Comparison of ENCODE assay signal across 27 cellular contexts in the genomic region with DNA sequence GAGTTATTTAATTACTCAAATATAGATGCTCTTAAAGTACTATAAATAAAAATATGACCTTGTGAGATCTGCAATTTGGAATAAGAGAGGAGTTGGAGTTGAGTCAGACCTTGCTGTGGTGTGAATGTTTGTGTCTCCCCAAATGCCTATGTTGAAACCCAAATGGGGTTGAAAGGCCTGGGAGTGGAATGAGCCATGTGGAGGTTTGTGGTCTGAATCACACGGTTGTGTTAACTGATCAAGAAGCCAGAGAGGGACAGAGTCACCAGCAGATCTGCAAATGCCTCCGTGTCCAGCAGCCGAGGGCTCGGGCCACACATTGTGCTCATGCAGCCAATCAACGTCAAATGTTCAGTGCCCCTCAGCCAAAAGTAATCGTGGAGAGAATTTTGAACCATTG.
DNase-seq lines count a peak whose midpoint lies in the region; ATAC-seq and TF ChIP-seq lines count a peak whose summit lies in the region.
"Had no signal": no experiment of that assay in that cellular context is flagged by ENCODE, and none has a peak within 500 bp of the region (broad histone marks: within the 10 kb centered on the region; RNA-seq: fewer than 3 reads in every experiment).

No MANE protein-coding gene starts in this region.

- ATAC-seq in SK-N-SH treated with all-trans-retinoic acid at 6 μM for 48 hours = no peak
- ATAC-seq: activated CD8-positive, alpha-beta memory T cell treated with anti-CD3 and anti-CD28 coated beads, Interleukin-2, amount 10 ng/mL, durations not matched to agents 7 days and 5 days; left colon; naive thymus-derived CD8-positive, alpha-beta T cell; Panc1; stimulated activated effector memory CD8-positive, alpha-beta T cell treated with anti-CD3 and anti-CD28 coated beads, Interleukin-12 subunit alpha, Interleukin-12 subunit beta, amount 100 ng/mL, for 72 hours had no signal

- H3K36me3 Mint-ChIP-seq in progenitor cell of endocrine pancreas (ENCODE audit: insufficient read depth) = no peaks in the 10 kb centered on the region
- H3K36me3 Mint-ChIP-seq: activated CD8-positive, alpha-beta memory T cell treated with anti-CD3 and anti-CD28 coated beads, Interleukin-2, amount 10 ng/mL, durations not matched to agents 7 days and 5 days; activated naive CD4-positive, alpha-beta T cell treated with anti-CD3 and anti-CD28 coated beads, Interleukin-2, amount 10 ng/mL, durations not matched to agents 7 days and 5 days; naive thymus-derived CD8-positive, alpha-beta T cell; stimulated activated effector memory CD8-positive, alpha-beta T cell treated with anti-CD3 and anti-CD28 coated beads, Interleukin-12 subunit alpha, Interleukin-12 subunit beta, amount 100 ng/mL, for 72 hours had no signal

- H3K4me3 ChIP-seq in AG10803 (ENCODE audit: low read length) (no peak overlapping the region), choroid plexus epithelial cell (ENCODE audit: low read depth, low read length) (no peak overlapping the region)
- H3K4me3 ChIP-seq: BLaER1, SK-N-MC, spleen, uterus had no signal

- peaks cover 10% of the 10 kb centered on the region for H3K27me3 Mint-ChIP-seq in progenitor cell of endocrine pancreas
- H3K27me3 Mint-ChIP-seq: activated CD4-positive, alpha-beta T cell treated with anti-CD3 and anti-CD28 coated beads, Interleukin-2, amount 10 ng/mL, durations not matched to agents 7 days and 5 days; activated CD8-positive, alpha-beta memory T cell treated with anti-CD3 and anti-CD28 coated beads, Interleukin-2, amount 10 ng/mL, durations not matched to agents 7 days and 5 days; activated naive CD4-positive, alpha-beta T cell treated with anti-CD3 and anti-CD28 coated beads, Interleukin-2, amount 10 ng/mL, durations not matched to agents 7 days and 5 days; dendritic cell treated with granulocyte-macrophage colony-stimulating factor and Interleukin-4, amounts not matched to agents 40 ng/mL and 50 ng/mL, for 4 days had no signal

- TF ChIP-seq CTCF in AG10803 (conservative IDR thresholded peaks at IDR 0.05; ENCODE audit: low read length) (no peak), choroid plexus epithelial cell (conservative IDR thresholded peaks at IDR 0.05; ENCODE audit: low read depth, low read length) (no peak), progenitor cell of endocrine pancreas (IDR thresholded peaks at IDR 0.05; ENCODE audit: unreplicated experiment) (no peak)

- DNase-seq in AG10803 (ENCODE audit: low read depth) = peak; percentile 30
- DNase-seq in M059J (ENCODE audit: low read depth) = peak; percentile 72
- DNase-seq in choroid plexus epithelial cell (ENCODE audit: low read depth) = peak; percentile 37
- DNase-seq in myocyte (ENCODE audit: low read depth) = peak; percentile 13
- no peak for DNase-seq in NCI-H526 treated with DMSO at 0.1 percent for 48 hours (lab: John Stamatoyannopoulos, UW)
- no peak for DNase-seq in activated CD8-positive, alpha-beta memory T cell treated with anti-CD3 and anti-CD28 coated beads, Interleukin-2, amount 50 U/mL, for 4 hours
- DNase-seq in progenitor cell of endocrine pancreas (ENCODE audit: low spot score, unreplicated experiment) = no peak
- DNase-seq: activated CD4-positive, alpha-beta T cell treated with anti-CD3 and anti-CD28 coated beads, Interleukin-2, amount 10 ng/mL, durations not matched to agents 7 days and 5 days; activated CD8-positive, alpha-beta memory T cell treated with anti-CD3 and anti-CD28 coated beads, Interleukin-2, amount 10 ng/mL, durations not matched to agents 7 days and 5 days; activated naive CD4-positive, alpha-beta T cell treated with anti-CD3 and anti-CD28 coated beads, Interleukin-2, amount 10 ng/mL, durations not matched to agents 7 days and 5 days; amygdala; Caco-2; DMS79 treated with DMSO at 0.1 percent for 48 hours; KBM-7; left colon; naive thymus-derived CD8-positive, alpha-beta T cell; NCI-H1436; spleen; stimulated activated CD4-positive, alpha-beta T cell treated with anti-CD3 and anti-CD28 coated beads, Interleukin-2, amount 100 ng/mL, for 48 hours; uterus had no signal

- H3K4me1 Mint-ChIP-seq in progenitor cell of endocrine pancreas (ENCODE audit: low read depth) = peaks cover 22% of the 10 kb centered on the region
- H3K4me1 Mint-ChIP-seq: activated CD4-positive, alpha-beta T cell treated with anti-CD3 and anti-CD28 coated beads, Interleukin-2, amount 10 ng/mL, durations not matched to agents 7 days and 5 days; activated CD8-positive, alpha-beta memory T cell treated with anti-CD3 and anti-CD28 coated beads, Interleukin-2, amount 10 ng/mL, durations not matched to agents 7 days and 5 days; activated naive CD4-positive, alpha-beta T cell treated with anti-CD3 and anti-CD28 coated beads, Interleukin-2, amount 10 ng/mL, durations not matched to agents 7 days and 5 days; naive thymus-derived CD8-positive, alpha-beta T cell; stimulated activated effector memory CD8-positive, alpha-beta T cell treated with anti-CD3 and anti-CD28 coated beads, Interleukin-12 subunit alpha, Interleukin-12 subunit beta, amount 100 ng/mL, for 72 hours had no signal

- peaks cover 5% of the 10 kb centered on the region for H3K9me3 Mint-ChIP-seq in progenitor cell of endocrine pancreas (ENCODE audit: low read depth)
- H3K9me3 Mint-ChIP-seq: activated CD4-positive, alpha-beta T cell treated with anti-CD3 and anti-CD28 coated beads, Interleukin-2, amount 10 ng/mL, durations not matched to agents 7 days and 5 days; activated naive CD4-positive, alpha-beta T cell treated with anti-CD3 and anti-CD28 coated beads, Interleukin-2, amount 10 ng/mL, durations not matched to agents 7 days and 5 days; activated T-helper 1 cell treated with anti-CD3 and anti-CD28 coated beads, Interleukin-12 subunit alpha, Interleukin-12 subunit beta, Interleukin-2, Interleukin-4 antibody, amounts not matched to agents 30 ng/mL and 10 ng/mL and 1 ng/mL, durations not matched to agents 14 hours and 24 hours and 36 hours; dendritic cell treated with granulocyte-macrophage colony-stimulating factor and Interleukin-4, amounts not matched to agents 40 ng/mL and 50 ng/mL, for 4 days; stimulated activated effector memory CD8-positive, alpha-beta T cell treated with anti-CD3 and anti-CD28 coated beads, Interleukin-12 subunit alpha, Interleukin-12 subunit beta, amount 100 ng/mL, for 72 hours had no signal

- H3K4me3 Mint-ChIP-seq in progenitor cell of endocrine pancreas (ENCODE audit: low read depth) = no peak overlapping the region
- H3K4me3 Mint-ChIP-seq: activated CD4-positive, alpha-beta T cell treated with anti-CD3 and anti-CD28 coated beads, Interleukin-2, amount 10 ng/mL, durations not matched to agents 7 days and 5 days; activated CD8-positive, alpha-beta memory T cell treated with anti-CD3 and anti-CD28 coated beads, Interleukin-2, amount 10 ng/mL, durations not matched to agents 7 days and 5 days; activated naive CD4-positive, alpha-beta T cell treated with anti-CD3 and anti-CD28 coated beads, Interleukin-2, amount 10 ng/mL, durations not matched to agents 7 days and 5 days; activated T-helper 1 cell treated with anti-CD3 and anti-CD28 coated beads, Interleukin-12 subunit alpha, Interleukin-12 subunit beta, Interleukin-2, Interleukin-4 antibody, amounts not matched to agents 30 ng/mL and 10 ng/mL and 1 ng/mL, durations not matched to agents 14 hours and 24 hours and 36 hours; dendritic cell treated with granulocyte-macrophage colony-stimulating factor and Interleukin-4, amounts not matched to agents 40 ng/mL and 50 ng/mL, for 4 days; naive thymus-derived CD8-positive, alpha-beta T cell; stimulated activated effector memory CD8-positive, alpha-beta T cell treated with anti-CD3 and anti-CD28 coated beads, Interleukin-12 subunit alpha, Interleukin-12 subunit beta, amount 100 ng/mL, for 72 hours had no signal

- no peak overlapping the region for H3K27ac Mint-ChIP-seq in progenitor cell of endocrine pancreas
- H3K27ac Mint-ChIP-seq: activated CD4-positive, alpha-beta T cell treated with anti-CD3 and anti-CD28 coated beads, Interleukin-2, amount 10 ng/mL, durations not matched to agents 7 days and 5 days; activated CD8-positive, alpha-beta memory T cell treated with anti-CD3 and anti-CD28 coated beads, Interleukin-2, amount 10 ng/mL, durations not matched to agents 7 days and 5 days; activated naive CD4-positive, alpha-beta T cell treated with anti-CD3 and anti-CD28 coated beads, Interleukin-2, amount 10 ng/mL, durations not matched to agents 7 days and 5 days; activated T-helper 1 cell treated with anti-CD3 and anti-CD28 coated beads, Interleukin-12 subunit alpha, Interleukin-12 subunit beta, Interleukin-2, Interleukin-4 antibody, amounts not matched to agents 30 ng/mL and 10 ng/mL and 1 ng/mL, durations not matched to agents 14 hours and 24 hours and 36 hours; dendritic cell treated with granulocyte-macrophage colony-stimulating factor and Interleukin-4, amounts not matched to agents 40 ng/mL and 50 ng/mL, for 4 days; naive thymus-derived CD8-positive, alpha-beta T cell; stimulated activated effector memory CD8-positive, alpha-beta T cell treated with anti-CD3 and anti-CD28 coated beads, Interleukin-12 subunit alpha, Interleukin-12 subunit beta, amount 100 ng/mL, for 72 hours had no signal

TF ChIP-seq in SK-N-SH treated with all-trans-retinoic acid at 6 μM for 48 hours, 23 proteins besides CTCF, POLR2A, EP300 and RAD21 (continues in another document):
- TF ChIP-seq PPARA (CRISPR knock-in tag; IDR thresholded peaks at IDR 0.05; ENCODE audit: borderline replicate concordance) (no peak), GLIS3 (CRISPR knock-in tag; IDR thresholded peaks at IDR 0.05) (no peak), TCF4 (CRISPR knock-in tag; IDR thresholded peaks at IDR 0.05; ENCODE audit: borderline replicate concordance) (no peak), ZNF70 (CRISPR knock-in tag; IDR thresholded peaks at IDR 0.05) (no peak), ZFP30 (CRISPR knock-in tag; IDR thresholded peaks at IDR 0.05) (no peak), BACH2 (CRISPR knock-in tag; IDR thresholded peaks at IDR 0.05; ENCODE audit: borderline replicate concordance) (no peak), ZC3H10 (CRISPR knock-in tag; IDR thresholded peaks at IDR 0.05) (no peak)
- TF ChIP-seq, protein P1, sequence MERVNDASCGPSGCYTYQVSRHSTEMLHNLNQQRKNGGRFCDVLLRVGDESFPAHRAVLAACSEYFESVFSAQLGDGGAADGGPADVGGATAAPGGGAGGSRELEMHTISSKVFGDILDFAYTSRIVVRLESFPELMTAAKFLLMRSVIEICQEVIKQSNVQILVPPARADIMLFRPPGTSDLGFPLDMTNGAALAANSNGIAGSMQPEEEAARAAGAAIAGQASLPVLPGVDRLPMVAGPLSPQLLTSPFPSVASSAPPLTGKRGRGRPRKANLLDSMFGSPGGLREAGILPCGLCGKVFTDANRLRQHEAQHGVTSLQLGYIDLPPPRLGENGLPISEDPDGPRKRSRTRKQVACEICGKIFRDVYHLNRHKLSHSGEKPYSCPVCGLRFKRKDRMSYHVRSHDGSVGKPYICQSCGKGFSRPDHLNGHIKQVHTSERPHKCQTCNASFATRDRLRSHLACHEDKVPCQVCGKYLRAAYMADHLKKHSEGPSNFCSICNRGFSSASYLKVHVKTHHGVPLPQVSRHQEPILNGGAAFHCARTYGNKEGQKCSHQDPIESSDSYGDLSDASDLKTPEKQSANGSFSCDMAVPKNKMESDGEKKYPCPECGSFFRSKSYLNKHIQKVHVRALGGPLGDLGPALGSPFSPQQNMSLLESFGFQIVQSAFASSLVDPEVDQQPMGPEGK (CRISPR knock-in tag; IDR thresholded peaks at IDR 0.05; ENCODE audit: borderline replicate concordance) = no peak

Comparison
In these comparisons a context has a peak if more than half of its experiments do, and no peak if none do; other contexts are left out.
1. DNase-seq: peak in AG10803 (single experiment), M059J (single experiment), choroid plexus epithelial cell (single experiment) and myocyte (single experiment); none in NCI-H526 treated with DMSO at 0.1 percent for 48 hours (single experiment), activated CD8-positive, alpha-beta memory T cell treated with anti-CD3 and anti-CD28 coated beads, Interleukin-2, amount 50 U/mL, for 4 hours (single experiment) and progenitor cell of endocrine pancreas (single experiment).